ENCODE assay signal across 23 cellular contexts in the genomic region with DNA sequence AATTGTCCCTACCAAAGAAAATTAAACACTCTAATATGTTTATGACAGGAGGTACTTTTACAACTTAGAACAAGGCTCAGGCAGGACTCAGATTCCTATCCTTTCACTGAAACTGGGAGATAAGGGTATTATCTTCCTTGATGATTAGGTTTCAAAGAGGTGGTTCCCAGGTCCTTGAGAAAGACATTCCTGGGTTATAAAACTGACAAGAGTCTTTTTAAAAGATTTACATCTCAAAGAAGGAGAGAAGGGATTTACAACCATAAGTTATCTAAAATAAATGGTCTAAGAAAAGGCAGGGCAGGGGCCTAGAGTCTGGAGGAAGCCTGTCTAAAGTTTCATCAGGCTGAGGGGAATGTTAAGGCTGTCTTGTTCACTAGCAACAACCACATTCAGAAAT.
DNase-seq lines count a peak whose midpoint lies in the region; TF ChIP-seq lines count a peak whose summit lies in the region.
"Had no signal": no experiment of that assay in that cellular context is flagged by ENCODE, and none has a peak within 500 bp of the region (broad histone marks: within the 10 kb centered on the region; RNA-seq: fewer than 3 reads in every experiment).

No MANE protein-coding gene starts in this region.

- no peak overlapping the region for H2BK5ac ChIP-seq in H9 (ENCODE audit: insufficient read length, low read length)

- no peak overlapping the region for H2BK12ac ChIP-seq in H9 (ENCODE audit: insufficient read length, low read depth, low read length)

- no peaks in the 10 kb centered on the region for H3K79me1 ChIP-seq in H9 (ENCODE audit: insufficient read depth, low read depth, low read length, poor library complexity, severe bottlenecking)

- H3K9ac ChIP-seq in H9 (ENCODE audit: extremely low read depth, insufficient read length, low read length), result no peak overlapping the region
- H3K9ac ChIP-seq: SK-N-SH had no signal

- H3K36me3 Mint-ChIP-seq in H9 (ENCODE audit: insufficient read depth in 1 of 3, low read depth in 3 of 3), result no peaks in the 10 kb centered on the region; a peak in 1 of 7 replicates
- no peaks in the 10 kb centered on the region for H3K36me3 Mint-ChIP-seq in progenitor cell of endocrine pancreas (ENCODE audit: insufficient read depth)
- H3K36me3 Mint-ChIP-seq: CD4-positive, CD25-positive, alpha-beta regulatory T cell had no signal

- H2BK20ac ChIP-seq in H9 (ENCODE audit: low read depth, low read length, poor library complexity, severe bottlenecking), result no peak overlapping the region

- no peak for DNase-seq in H9
- peak; percentile 2 for DNase-seq in NCI-H226
- peak; percentile 8 for DNase-seq in iPS-NIHi7 (ENCODE audit: extremely low spot score)
- DNase-seq in progenitor cell of endocrine pancreas (ENCODE audit: low spot score, unreplicated experiment), result no peak
- no peak for DNase-seq in brain microvascular endothelial cell
- no peak for DNase-seq in hypothalamus (lab: John Stamatoyannopoulos, UW)
- no peak for DNase-seq in NCI-H1092 treated with DMSO at 0.1 percent for 48 hours (lab: John Stamatoyannopoulos, UW)
- DNase-seq: CD4-positive, CD25-positive, alpha-beta regulatory T cell; COR-L47; DMS 273 treated with DMSO at 0.1 percent for 48 hours; DMS79 treated with DMSO at 0.1 percent for 48 hours; HCEC 1CT; Kasumi-1; NCI-H1417 treated with DMSO at 0.1 percent for 48 hours; NCI-H187; NCI-H2107; NCI-H2227 treated with DMSO at 0.1 percent for 48 hours; NCI-H526; PC-3; SHP77 treated with DMSO at 0.1 percent for 48 hours; SK-N-SH had no signal

- H3K4me3 Mint-ChIP-seq in H9 (no peak overlapping the region), progenitor cell of endocrine pancreas (ENCODE audit: low read depth) (no peak overlapping the region)
- H3K4me3 Mint-ChIP-seq: CD4-positive, CD25-positive, alpha-beta regulatory T cell had no signal

- no peaks in the 10 kb centered on the region for H3K27me3 ChIP-seq in H9 (ENCODE audit: insufficient read depth, low read length)
- no peaks in the 10 kb centered on the region for H3K27me3 ChIP-seq in brain microvascular endothelial cell (replicated peaks)

- no peak overlapping the region for H3K23ac ChIP-seq in H9 (ENCODE audit: insufficient read length, low read depth, low read length)

- no peaks in the 10 kb centered on the region for H3K9me3 ChIP-seq in H9 (ENCODE audit: control insufficient read depth, low read depth, low read length)
- H3K9me3 ChIP-seq: A549, SK-N-SH had no signal

- H3K9me3 Mint-ChIP-seq in H9 (peaks cover 0 to 2% of the 10 kb centered on the region in 2 experiments; a peak in 2 of 5 replicates), progenitor cell of endocrine pancreas (ENCODE audit: low read depth) (peaks cover 16% of the 10 kb centered on the region)

- no peak overlapping the region for H3K56ac ChIP-seq in H9 (ENCODE audit: insufficient read length, low read depth, low read length)

- no peaks in the 10 kb centered on the region for H3K4me1 ChIP-seq in H9 (ENCODE audit: insufficient read depth, low read length)
- H3K4me1 ChIP-seq: A549 had no signal

- H3K79me2 ChIP-seq in H9 (ENCODE audit: insufficient read depth, low read length), result no peaks in the 10 kb centered on the region

- no peak overlapping the region for H2AFZ ChIP-seq in H9 (ENCODE audit: low read length)

- no peaks in the 10 kb centered on the region for H4K20me1 ChIP-seq in H9 (ENCODE audit: control insufficient read depth, insufficient read depth, insufficient read length)

- H3K18ac ChIP-seq in H9 (ENCODE audit: insufficient read length, low read depth, low read length), result no peak overlapping the region

- no peaks in the 10 kb centered on the region for H3K36me3 ChIP-seq in brain microvascular endothelial cell (replicated peaks)

- H4K91ac ChIP-seq in H9 (ENCODE audit: insufficient read length, low read depth, low read length), result no peak overlapping the region

- H3K4me3 ChIP-seq in brain microvascular endothelial cell (ENCODE audit: low read depth, low read length), result no peak overlapping the region
- H3K4me3 ChIP-seq: A549, GM12878 had no signal

- H3K4me2 ChIP-seq in H9 (ENCODE audit: insufficient read depth, insufficient read length, low read length), result no peak overlapping the region
- H3K4me2 ChIP-seq: A549, SK-N-SH had no signal

- H3K4ac ChIP-seq in H9 (ENCODE audit: low read depth, low read length), result no peak overlapping the region

- no peak for TF ChIP-seq CTCF in H9 (conservative IDR thresholded peaks at IDR 0.05)
- no peak for TF ChIP-seq CTCF in progenitor cell of endocrine pancreas (IDR thresholded peaks at IDR 0.05; ENCODE audit: unreplicated experiment)
- TF ChIP-seq CTCF in brain microvascular endothelial cell (IDR thresholded peaks at IDR 0.05; ENCODE audit: low read depth, low read length, missing control alignments), result no peak

- in situ Hi-C loops in brain microvascular endothelial cell (cut with HindIII; ENCODE audit: low pct_ligation_motif_present, low sequenced_read_pairs), result no loop called here

- H3K27me3 Mint-ChIP-seq in H9 (ENCODE audit: low read depth) (no peaks in the 10 kb centered on the region), progenitor cell of endocrine pancreas (no peaks in the 10 kb centered on the region)
- H3K27me3 Mint-ChIP-seq: CD4-positive, CD25-positive, alpha-beta regulatory T cell had no signal

- no peak overlapping the region for H4K8ac ChIP-seq in H9 (replicated peaks; ENCODE audit: insufficient read length, low read depth, low read length)

- no peak overlapping the region for H4K5ac ChIP-seq in H9 (ENCODE audit: insufficient read length, low read depth, low read length)

- no peak overlapping the region for H3T11ph ChIP-seq in H9 (ENCODE audit: low read length)

- H3K27ac Mint-ChIP-seq in H9 (peak overlapping the region; percentile 9 to 77 (median 46); a peak in 4 of 7 replicates), progenitor cell of endocrine pancreas (peak overlapping the region; percentile 37)
- H3K27ac Mint-ChIP-seq: CD4-positive, CD25-positive, alpha-beta regulatory T cell had no signal

- H2BK15ac ChIP-seq in H9 (ENCODE audit: low read depth, low read length), result no peak overlapping the region

- no peak overlapping the region for H2AK5ac ChIP-seq in H9 (ENCODE audit: insufficient read length, low read length)

- H3K27ac ChIP-seq in H9 (ENCODE audit: insufficient read length, low read depth, low read length), result no peak overlapping the region
- H3K27ac ChIP-seq in brain microvascular endothelial cell, result no peak overlapping the region
- H3K27ac ChIP-seq: A549 had no signal

- H3K23me2 ChIP-seq in H9 (ENCODE audit: insufficient read length, low read depth, low read length, poor library complexity, severe bottlenecking), result no peaks in the 10 kb centered on the region

- no peak overlapping the region for H2BK120ac ChIP-seq in H9 (ENCODE audit: low read depth, low read length, poor library complexity, severe bottlenecking)

- H3K14ac ChIP-seq in H9 (ENCODE audit: insufficient read depth, low read length), result no peak overlapping the region

- H3K4me1 Mint-ChIP-seq in H9, result peaks cover 14% of the 10 kb centered on the region in 2 experiments
- peaks cover 15% of the 10 kb centered on the region for H3K4me1 Mint-ChIP-seq in progenitor cell of endocrine pancreas (ENCODE audit: low read depth)
- H3K4me1 Mint-ChIP-seq: CD4-positive, CD25-positive, alpha-beta regulatory T cell had no signal

Comparison
In these comparisons a context has a peak if more than half of its experiments do, and no peak if none do; other contexts are left out.
1. DNase-seq: peak in NCI-H226 (single experiment) and iPS-NIHi7 (single experiment); none in H9 (single experiment), progenitor cell of endocrine pancreas (single experiment), brain microvascular endothelial cell (single experiment), hypothalamus (0 of 51) and NCI-H1092 treated with DMSO at 0.1 percent for 48 hours (single experiment).